Comparison of ENCODE assay signal across 1 cellular context in the genomic region with DNA sequence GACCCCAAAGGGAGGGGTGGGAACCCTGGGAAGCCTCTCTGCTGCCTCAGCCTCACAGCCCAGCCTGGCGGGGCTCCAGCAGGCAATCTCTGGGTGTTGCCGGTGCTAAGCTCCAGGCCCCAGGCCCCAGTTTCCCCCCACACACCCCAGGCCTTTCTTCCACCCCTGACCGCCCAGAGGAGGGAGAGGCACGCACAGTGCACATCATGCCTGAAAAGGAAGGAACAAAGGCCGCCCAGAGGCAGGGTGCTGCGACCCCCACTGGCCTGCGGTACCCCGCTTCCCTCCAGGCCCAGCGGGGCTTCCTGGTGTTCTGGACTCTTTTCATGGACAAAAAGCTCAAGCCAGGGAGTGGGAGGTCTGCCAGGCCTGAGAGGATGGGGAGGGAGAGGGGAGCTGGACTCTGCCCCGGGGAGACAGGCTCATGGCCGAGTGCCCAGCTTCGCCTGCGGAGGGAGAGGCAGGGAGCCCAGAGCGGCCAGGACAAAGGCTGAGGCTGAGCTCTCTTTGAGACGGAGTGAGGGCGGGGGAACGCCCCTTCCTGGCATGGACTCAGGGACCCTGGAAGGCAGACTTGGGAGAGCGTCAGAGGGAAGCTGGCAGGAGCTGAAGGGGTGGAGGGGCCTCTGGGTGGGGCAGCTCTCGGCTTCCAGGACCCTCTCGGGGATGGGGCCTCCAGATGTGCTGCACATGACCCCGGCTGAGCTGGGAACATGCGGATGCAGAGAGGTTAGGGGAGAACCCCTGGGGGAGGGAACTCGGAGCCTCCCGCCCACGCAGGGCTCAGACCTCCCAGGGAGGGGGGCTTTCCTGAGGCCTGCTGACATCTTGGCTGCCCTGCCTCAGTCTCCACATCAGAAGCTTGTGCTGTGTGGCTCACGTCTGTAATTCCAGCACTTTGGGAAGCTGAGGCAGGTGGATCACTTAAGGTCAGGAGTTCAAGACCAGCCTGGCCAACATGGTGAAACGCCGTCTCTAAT.
TF ChIP-seq lines count a peak whose summit lies in the region.

No MANE protein-coding gene starts in this region.

TF ChIP-seq in HepG2, 621 proteins besides CTCF, POLR2A, EP300 and RAD21 (continued from another document and continues in another):
- TF ChIP-seq, protein P1, sequence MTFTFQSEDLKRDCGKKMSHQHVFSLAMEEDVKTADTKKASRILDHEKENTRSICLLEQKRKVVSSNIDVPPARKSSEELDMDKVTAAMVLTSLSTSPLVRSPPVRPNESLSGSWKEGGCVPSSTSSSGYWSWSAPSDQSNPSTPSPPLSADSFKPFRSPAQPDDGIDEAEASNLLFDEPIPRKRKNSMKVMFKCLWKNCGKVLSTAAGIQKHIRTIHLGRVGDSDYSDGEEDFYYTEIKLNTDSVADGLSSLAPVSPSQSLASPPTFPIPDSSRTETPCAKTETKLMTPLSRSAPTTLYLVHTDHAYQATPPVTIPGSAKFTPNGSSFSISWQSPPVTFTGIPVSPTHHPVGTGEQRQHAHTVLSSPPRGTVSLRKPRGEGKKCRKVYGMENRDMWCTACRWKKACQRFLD (CRISPR knock-in tag; IDR thresholded peaks at IDR 0.05; ENCODE audit: borderline replicate concordance): peak; percentile 32; the same call in 1 of the 2 replicates
- TF ChIP-seq, protein P2, sequence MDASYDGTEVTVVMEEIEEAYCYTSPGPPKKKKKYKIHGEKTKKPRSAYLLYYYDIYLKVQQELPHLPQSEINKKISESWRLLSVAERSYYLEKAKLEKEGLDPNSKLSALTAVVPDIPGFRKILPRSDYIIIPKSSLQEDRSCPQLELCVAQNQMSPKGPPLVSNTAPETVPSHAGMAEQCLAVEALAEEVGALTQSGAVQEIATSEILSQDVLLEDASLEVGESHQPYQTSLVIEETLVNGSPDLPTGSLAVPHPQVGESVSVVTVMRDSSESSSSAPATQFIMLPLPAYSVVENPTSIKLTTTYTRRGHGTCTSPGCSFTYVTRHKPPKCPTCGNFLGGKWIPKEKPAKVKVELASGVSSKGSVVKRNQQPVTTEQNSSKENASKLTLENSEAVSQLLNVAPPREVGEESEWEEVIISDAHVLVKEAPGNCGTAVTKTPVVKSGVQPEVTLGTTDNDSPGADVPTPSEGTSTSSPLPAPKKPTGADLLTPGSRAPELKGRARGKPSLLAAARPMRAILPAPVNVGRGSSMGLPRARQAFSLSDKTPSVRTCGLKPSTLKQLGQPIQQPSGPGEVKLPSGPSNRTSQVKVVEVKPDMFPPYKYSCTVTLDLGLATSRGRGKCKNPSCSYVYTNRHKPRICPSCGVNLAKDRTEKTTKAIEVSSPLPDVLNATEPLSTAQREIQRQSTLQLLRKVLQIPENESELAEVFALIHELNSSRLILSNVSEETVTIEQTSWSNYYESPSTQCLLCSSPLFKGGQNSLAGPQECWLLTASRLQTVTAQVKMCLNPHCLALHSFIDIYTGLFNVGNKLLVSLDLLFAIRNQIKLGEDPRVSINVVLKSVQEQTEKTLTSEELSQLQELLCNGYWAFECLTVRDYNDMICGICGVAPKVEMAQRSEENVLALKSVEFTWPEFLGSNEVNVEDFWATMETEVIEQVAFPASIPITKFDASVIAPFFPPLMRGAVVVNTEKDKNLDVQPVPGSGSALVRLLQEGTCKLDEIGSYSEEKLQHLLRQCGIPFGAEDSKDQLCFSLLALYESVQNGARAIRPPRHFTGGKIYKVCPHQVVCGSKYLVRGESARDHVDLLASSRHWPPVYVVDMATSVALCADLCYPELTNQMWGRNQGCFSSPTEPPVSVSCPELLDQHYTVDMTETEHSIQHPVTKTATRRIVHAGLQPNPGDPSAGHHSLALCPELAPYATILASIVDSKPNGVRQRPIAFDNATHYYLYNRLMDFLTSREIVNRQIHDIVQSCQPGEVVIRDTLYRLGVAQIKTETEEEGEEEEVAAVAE (CRISPR knock-in tag; IDR thresholded peaks at IDR 0.05; ENCODE audit: borderline replicate concordance): no peak; the same call in 1 of the 2 replicates
- TF ChIP-seq KMT2B (CRISPR knock-in tag; IDR thresholded peaks at IDR 0.05) (no peak), ONECUT2 (CRISPR knock-in tag; IDR thresholded peaks at IDR 0.05) (no peak), SSRP1 (CRISPR knock-in tag; IDR thresholded peaks at IDR 0.05) (peak; percentile 52; the same call in 1 of the 2 replicates), RBAK (CRISPR knock-in tag; IDR thresholded peaks at IDR 0.05) (no peak), SIN3B (IDR thresholded peaks at IDR 0.05; ENCODE audit: low read length) (no peak), MED1 (CRISPR knock-in tag; IDR thresholded peaks at IDR 0.05) (peak; percentile 78), HDAC2 (CRISPR knock-in tag; IDR thresholded peaks at IDR 0.05) (peak; percentile 54; the same call in 1 of the 2 replicates), IKZF1 (IDR thresholded peaks at IDR 0.05) (no peak), RBM22 (optimal IDR thresholded peaks at IDR 0.05; ENCODE audit: low read length) (peak; percentile 58), STAT5B (CRISPR knock-in tag; IDR thresholded peaks at IDR 0.05) (no peak), ZNF260 (CRISPR knock-in tag; IDR thresholded peaks at IDR 0.05; ENCODE audit: borderline replicate concordance, low read depth) (no peak), MAFG (CRISPR knock-in tag; IDR thresholded peaks at IDR 0.05) (no peak), ZNF557 (CRISPR knock-in tag; IDR thresholded peaks at IDR 0.05) (no peak), ZSCAN21 (CRISPR knock-in tag; IDR thresholded peaks at IDR 0.05; ENCODE audit: borderline replicate concordance) (peak; percentile 81; the same call in 1 of the 2 replicates), SMAD9 (CRISPR knock-in tag; IDR thresholded peaks at IDR 0.05) (no peak), RARG (CRISPR knock-in tag; IDR thresholded peaks at IDR 0.05; ENCODE audit: low read depth) (no peak), SMARCE1 (IDR thresholded peaks at IDR 0.05; ENCODE audit: borderline replicate concordance) (no peak), XBP1 (CRISPR knock-in tag; IDR thresholded peaks at IDR 0.05) (no peak), ATF7 (IDR thresholded peaks at IDR 0.05) (no peak), ATF7 (CRISPR knock-in tag; IDR thresholded peaks at IDR 0.05) (no peak), TARDBP (CRISPR knock-in tag; IDR thresholded peaks at IDR 0.05) (peak; percentile 74), ZNF7 (CRISPR knock-in tag; IDR thresholded peaks at IDR 0.05) (no peak), ZNF567 (CRISPR knock-in tag; IDR thresholded peaks at IDR 0.05; ENCODE audit: borderline replicate concordance) (no peak; the same call in 1 of the 2 replicates), NFE2 (CRISPR knock-in tag; IDR thresholded peaks at IDR 0.05) (no peak), ZFP36L2 (CRISPR knock-in tag; IDR thresholded peaks at IDR 0.05) (no peak), ZNF282 (IDR thresholded peaks at IDR 0.05; ENCODE audit: partially characterized antibody) (no peak), CBFB (CRISPR knock-in tag; IDR thresholded peaks at IDR 0.05) (0 out of 2 replicates have a peak, but pooled peaks have one; percentile 28), ZNF766 (CRISPR knock-in tag; IDR thresholded peaks at IDR 0.05; ENCODE audit: borderline replicate concordance) (0 out of 2 replicates have a peak, but pooled peaks have one; percentile 70), ETV5 (CRISPR knock-in tag; IDR thresholded peaks at IDR 0.05; ENCODE audit: borderline replicate concordance) (peak; percentile 62; the same call in 1 of the 2 replicates), SP5 (CRISPR knock-in tag; IDR thresholded peaks at IDR 0.05; ENCODE audit: borderline replicate concordance, low read depth) (peak; percentile 89), SIX1 (CRISPR knock-in tag; IDR thresholded peaks at IDR 0.05; ENCODE audit: borderline replicate concordance) (no peak; the same call in 1 of the 2 replicates), ZC3H13 (CRISPR knock-in tag; IDR thresholded peaks at IDR 0.05) (peak; percentile 15), ZNF430 (CRISPR knock-in tag; IDR thresholded peaks at IDR 0.05) (peak; percentile 88; the same call in 1 of the 2 replicates), FOXK1 (CRISPR knock-in tag; IDR thresholded peaks at IDR 0.05; ENCODE audit: borderline replicate concordance, low read depth) (no peak), PRMT3 (CRISPR knock-in tag; IDR thresholded peaks at IDR 0.05; ENCODE audit: borderline replicate concordance, low read depth) (no peak), NFRKB (IDR thresholded peaks at IDR 0.05) (no peak), ZNF33A (CRISPR knock-in tag; IDR thresholded peaks at IDR 0.05; ENCODE audit: borderline replicate concordance) (no peak), ZNF724P (CRISPR knock-in tag; IDR thresholded peaks at IDR 0.05; ENCODE audit: borderline replicate concordance) (no peak; the same call in 1 of the 2 replicates), FOXM1 (CRISPR knock-in tag; IDR thresholded peaks at IDR 0.05) (no peak), ZNF383 (CRISPR knock-in tag; IDR thresholded peaks at IDR 0.05; ENCODE audit: borderline replicate concordance) (no peak), ZNF160 (CRISPR knock-in tag; IDR thresholded peaks at IDR 0.05) (no peak), MXD4 (CRISPR knock-in tag; IDR thresholded peaks at IDR 0.05) (no peak), GPN1 (CRISPR knock-in tag; IDR thresholded peaks at IDR 0.05; ENCODE audit: borderline replicate concordance) (no peak), WIZ (CRISPR knock-in tag; IDR thresholded peaks at IDR 0.05) (no peak), ZNF614 (CRISPR knock-in tag; IDR thresholded peaks at IDR 0.05; ENCODE audit: borderline replicate concordance) (peak; percentile 36; the same call in 1 of the 2 replicates), XRCC5 (optimal IDR thresholded peaks at IDR 0.05; ENCODE audit: low read length) (peak; percentile 90)
- TF ChIP-seq, protein P3, sequence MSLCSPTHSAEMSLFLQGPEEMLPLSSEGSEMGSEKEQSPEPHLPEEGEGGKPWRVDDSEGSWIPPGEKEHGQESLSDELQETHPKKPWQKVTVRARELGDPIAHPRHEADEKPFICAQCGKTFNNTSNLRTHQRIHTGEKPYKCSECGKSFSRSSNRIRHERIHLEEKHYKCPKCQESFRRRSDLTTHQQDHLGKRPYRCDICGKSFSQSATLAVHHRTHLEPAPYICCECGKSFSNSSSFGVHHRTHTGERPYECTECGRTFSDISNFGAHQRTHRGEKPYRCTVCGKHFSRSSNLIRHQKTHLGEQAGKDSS (CRISPR knock-in tag; IDR thresholded peaks at IDR 0.05; ENCODE audit: borderline replicate concordance, low read depth): no peak
- TF ChIP-seq, protein P4, sequence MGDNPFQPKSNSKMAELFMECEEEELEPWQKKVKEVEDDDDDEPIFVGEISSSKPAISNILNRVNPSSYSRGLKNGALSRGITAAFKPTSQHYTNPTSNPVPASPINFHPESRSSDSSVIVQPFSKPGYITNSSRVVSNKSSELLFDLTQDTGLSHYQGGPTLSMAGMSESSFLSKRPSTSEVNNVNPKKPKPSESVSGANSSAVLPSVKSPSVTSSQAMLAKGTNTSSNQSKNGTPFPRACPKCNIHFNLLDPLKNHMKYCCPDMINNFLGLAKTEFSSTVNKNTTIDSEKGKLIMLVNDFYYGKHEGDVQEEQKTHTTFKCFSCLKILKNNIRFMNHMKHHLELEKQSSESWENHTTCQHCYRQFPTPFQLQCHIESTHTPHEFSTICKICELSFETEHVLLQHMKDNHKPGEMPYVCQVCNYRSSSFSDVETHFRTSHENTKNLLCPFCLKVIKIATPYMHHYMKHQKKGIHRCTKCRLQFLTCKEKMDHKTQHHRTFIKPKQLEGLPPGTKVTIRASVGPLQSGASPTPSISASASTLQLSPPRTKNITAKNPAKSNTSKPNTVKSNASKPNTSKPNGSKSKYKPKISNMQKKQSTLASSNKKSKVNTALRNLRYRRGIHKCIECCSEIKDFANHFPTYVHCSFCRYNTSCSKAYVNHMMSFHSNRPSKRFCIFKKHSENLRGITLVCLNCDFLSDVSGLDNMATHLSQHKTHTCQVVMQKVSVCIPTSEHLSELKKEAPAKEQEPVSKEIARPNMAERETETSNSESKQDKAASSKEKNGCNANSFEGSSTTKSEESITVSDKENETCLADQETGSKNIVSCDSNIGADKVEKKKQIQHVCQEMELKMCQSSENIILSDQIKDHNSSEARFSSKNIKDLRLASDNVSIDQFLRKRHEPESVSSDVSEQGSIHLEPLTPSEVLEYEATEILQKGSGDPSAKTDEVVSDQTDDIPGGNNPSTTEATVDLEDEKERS (CRISPR knock-in tag; IDR thresholded peaks at IDR 0.05): peak; percentile 16; the same call in 1 of the 2 replicates
- TF ChIP-seq, protein P5, sequence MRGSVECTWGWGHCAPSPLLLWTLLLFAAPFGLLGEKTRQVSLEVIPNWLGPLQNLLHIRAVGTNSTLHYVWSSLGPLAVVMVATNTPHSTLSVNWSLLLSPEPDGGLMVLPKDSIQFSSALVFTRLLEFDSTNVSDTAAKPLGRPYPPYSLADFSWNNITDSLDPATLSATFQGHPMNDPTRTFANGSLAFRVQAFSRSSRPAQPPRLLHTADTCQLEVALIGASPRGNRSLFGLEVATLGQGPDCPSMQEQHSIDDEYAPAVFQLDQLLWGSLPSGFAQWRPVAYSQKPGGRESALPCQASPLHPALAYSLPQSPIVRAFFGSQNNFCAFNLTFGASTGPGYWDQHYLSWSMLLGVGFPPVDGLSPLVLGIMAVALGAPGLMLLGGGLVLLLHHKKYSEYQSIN (CRISPR knock-in tag; IDR thresholded peaks at IDR 0.05; ENCODE audit: borderline replicate concordance): no peak
- TF ChIP-seq, protein P6, sequence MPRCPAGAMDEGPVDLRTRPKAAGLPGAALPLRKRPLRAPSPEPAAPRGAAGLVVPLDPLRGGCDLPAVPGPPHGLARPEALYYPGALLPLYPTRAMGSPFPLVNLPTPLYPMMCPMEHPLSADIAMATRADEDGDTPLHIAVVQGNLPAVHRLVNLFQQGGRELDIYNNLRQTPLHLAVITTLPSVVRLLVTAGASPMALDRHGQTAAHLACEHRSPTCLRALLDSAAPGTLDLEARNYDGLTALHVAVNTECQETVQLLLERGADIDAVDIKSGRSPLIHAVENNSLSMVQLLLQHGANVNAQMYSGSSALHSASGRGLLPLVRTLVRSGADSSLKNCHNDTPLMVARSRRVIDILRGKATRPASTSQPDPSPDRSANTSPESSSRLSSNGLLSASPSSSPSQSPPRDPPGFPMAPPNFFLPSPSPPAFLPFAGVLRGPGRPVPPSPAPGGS (CRISPR knock-in tag; IDR thresholded peaks at IDR 0.05): no peak
- TF ChIP-seq, protein P7, sequence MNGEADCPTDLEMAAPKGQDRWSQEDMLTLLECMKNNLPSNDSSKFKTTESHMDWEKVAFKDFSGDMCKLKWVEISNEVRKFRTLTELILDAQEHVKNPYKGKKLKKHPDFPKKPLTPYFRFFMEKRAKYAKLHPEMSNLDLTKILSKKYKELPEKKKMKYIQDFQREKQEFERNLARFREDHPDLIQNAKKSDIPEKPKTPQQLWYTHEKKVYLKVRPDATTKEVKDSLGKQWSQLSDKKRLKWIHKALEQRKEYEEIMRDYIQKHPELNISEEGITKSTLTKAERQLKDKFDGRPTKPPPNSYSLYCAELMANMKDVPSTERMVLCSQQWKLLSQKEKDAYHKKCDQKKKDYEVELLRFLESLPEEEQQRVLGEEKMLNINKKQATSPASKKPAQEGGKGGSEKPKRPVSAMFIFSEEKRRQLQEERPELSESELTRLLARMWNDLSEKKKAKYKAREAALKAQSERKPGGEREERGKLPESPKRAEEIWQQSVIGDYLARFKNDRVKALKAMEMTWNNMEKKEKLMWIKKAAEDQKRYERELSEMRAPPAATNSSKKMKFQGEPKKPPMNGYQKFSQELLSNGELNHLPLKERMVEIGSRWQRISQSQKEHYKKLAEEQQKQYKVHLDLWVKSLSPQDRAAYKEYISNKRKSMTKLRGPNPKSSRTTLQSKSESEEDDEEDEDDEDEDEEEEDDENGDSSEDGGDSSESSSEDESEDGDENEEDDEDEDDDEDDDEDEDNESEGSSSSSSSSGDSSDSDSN (CRISPR knock-in tag; IDR thresholded peaks at IDR 0.05): peak; percentile 95
